8 cellular contexts compared by ENCODE assay signal in genomic region chr7:75638607-75639070, GRCh38.
DNase-seq lines count a peak whose midpoint lies in the region; ATAC-seq and TF ChIP-seq lines count a peak whose summit lies in the region.

No MANE protein-coding gene starts in this region.

- H3K27me3 Mint-ChIP-seq in effector memory CD8-positive, alpha-beta T cell: no peaks in the 10 kb centered on the region
- H3K27me3 Mint-ChIP-seq in memory B cell: peaks cover 7% of the 10 kb centered on the region

- 0 to 5% methylated on average over 4 to 19 of the region's 35 CpGs for WGBS in thyroid gland, 2 donors

- H3K27ac ChIP-seq in thyroid gland: peak overlapping the region; percentile 47 to 89 (median 82)

- ATAC-seq in effector memory CD8-positive, alpha-beta T cell (replicated peaks): no peak
- no peak for ATAC-seq in memory B cell (ENCODE audit: low read depth)

- no peaks in the 10 kb centered on the region for H3K27me3 ChIP-seq in thyroid gland

- no peak for TF ChIP-seq CTCF in thyroid gland (IDR thresholded peaks at IDR 0.05)

- H3K9me3 ChIP-seq in thyroid gland: no peaks in the 10 kb centered on the region

- no peak for TF ChIP-seq POLR2A in thyroid gland (IDR thresholded peaks at IDR 0.05)

- peaks cover 12 to 18% of the 10 kb centered on the region in 2 donors for H3K4me1 ChIP-seq in thyroid gland

- H3K36me3 ChIP-seq in thyroid gland: no peaks in the 10 kb centered on the region

- H3K4me3 ChIP-seq in thyroid gland (replicated peaks in 1 of 3): peak overlapping the region; percentile 14 to 74 (median 28)

- H3K4me3 Mint-ChIP-seq in effector memory CD8-positive, alpha-beta T cell: peak overlapping the region; percentile 84 to 86
- peak overlapping the region; percentile 39 for H3K4me3 Mint-ChIP-seq in memory B cell

- DNase-seq in NCI-H82 (lab: John Stamatoyannopoulos, UW): peak; percentile 66
- no peak for DNase-seq in NCI-H82 treated with DMSO at 0.1 percent for 48 hours (lab: John Stamatoyannopoulos, UW; ENCODE audit: unreplicated experiment)
- DNase-seq in RKO (ENCODE audit: low spot score): peak; percentile 30
- no peak for DNase-seq in effector memory CD8-positive, alpha-beta T cell
- no peak for DNase-seq in memory B cell (ENCODE audit: low spot score in 2 of 2)
- peak; percentile 68 to 73 for DNase-seq in thyroid gland
- no peak for DNase-seq in activated effector memory CD4-positive, alpha-beta T cell treated with anti-CD3 and anti-CD28 coated beads, Interleukin-2, amount 50 U/mL, for 16 hours
- DNase-seq in NCI-H524 treated with DMSO at 0.1 percent for 48 hours (lab: John Stamatoyannopoulos, UW): no peak

- peaks cover 10 to 16% of the 10 kb centered on the region in 2 donors for H3K4me1 Mint-ChIP-seq in effector memory CD8-positive, alpha-beta T cell (ENCODE audit: low read depth in 2 of 2)
- H3K4me1 Mint-ChIP-seq in memory B cell: peaks cover 5% of the 10 kb centered on the region

- peaks cover 13% of the 10 kb centered on the region for H3K36me3 Mint-ChIP-seq in effector memory CD8-positive, alpha-beta T cell (ENCODE audit: insufficient read depth)
- H3K36me3 Mint-ChIP-seq in memory B cell: no peaks in the 10 kb centered on the region

- intact Hi-C loops in thyroid gland (cut with DNase I): loop anchor here (5.0 kb wide), 1 partner anchor 66 kb away; no protein-coding TSS in a partner anchor

- H3K9me3 Mint-ChIP-seq in effector memory CD8-positive, alpha-beta T cell: no peaks in the 10 kb centered on the region
- no peaks in the 10 kb centered on the region for H3K9me3 Mint-ChIP-seq in memory B cell

- H3K27ac Mint-ChIP-seq in effector memory CD8-positive, alpha-beta T cell: no peak overlapping the region
- H3K27ac Mint-ChIP-seq in memory B cell: no peak overlapping the region

Comparison
In these comparisons a context has a peak if more than half of its experiments do, and no peak if none do; other contexts are left out.
1. DNase-seq: peak in NCI-H82 (single experiment), RKO (single experiment) and thyroid gland (2 of 2); none in NCI-H82 treated with DMSO at 0.1 percent for 48 hours (single experiment), effector memory CD8-positive, alpha-beta T cell (0 of 3), memory B cell (0 of 2), activated effector memory CD4-positive, alpha-beta T cell treated with anti-CD3 and anti-CD28 coated beads, Interleukin-2, amount 50 U/mL, for 16 hours (single experiment) and NCI-H524 treated with DMSO at 0.1 percent for 48 hours (single experiment).